ENCODE assay signal across 33 cellular contexts in the genomic region with DNA sequence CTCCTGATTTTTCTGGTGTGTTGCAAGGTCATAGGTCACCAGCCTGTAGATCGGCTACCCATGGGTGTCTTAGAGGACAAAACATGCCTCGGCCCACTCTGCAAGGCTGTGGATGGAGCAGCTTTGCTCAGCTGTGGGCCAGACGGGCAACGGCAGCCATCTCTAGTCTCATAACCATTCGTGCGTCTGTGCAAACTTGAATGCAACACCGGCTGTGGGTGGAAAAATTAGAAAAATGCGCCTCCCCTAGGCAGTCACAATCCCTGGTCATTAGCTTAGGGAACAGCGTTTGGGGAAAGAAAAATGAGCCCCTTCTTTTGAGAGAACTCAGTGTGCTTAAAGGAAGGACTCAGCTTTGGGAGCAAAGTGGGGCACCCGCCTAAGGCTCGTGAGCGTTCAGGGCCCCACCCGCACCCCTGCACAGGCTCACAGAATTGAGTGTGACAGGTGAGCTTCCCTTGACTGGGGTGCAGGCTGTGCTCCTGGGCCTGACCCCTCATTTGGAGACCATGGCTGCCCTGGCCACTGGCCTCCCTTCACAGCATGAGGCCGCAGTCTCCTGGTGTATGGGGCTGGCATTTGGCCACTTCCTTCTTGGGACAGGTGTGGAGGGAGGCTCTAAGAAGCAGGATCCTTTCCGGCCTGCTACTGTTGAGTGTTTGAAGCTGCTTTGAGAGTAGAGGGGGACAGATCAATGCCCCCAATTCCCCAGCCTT.
"Had no signal": no experiment of that assay in that cellular context is flagged by ENCODE, and none has a peak within 500 bp of the region (broad histone marks: within the 10 kb centered on the region; RNA-seq: fewer than 3 reads in every experiment).

No MANE protein-coding gene starts in this region.

- H3K4me3 ChIP-seq: cardiac muscle cell, PC-9 had no signal

- H2AFZ ChIP-seq: PC-9 had no signal

- DNase-seq: activated CD4-positive, alpha-beta memory T cell treated with anti-CD3 and anti-CD28 coated beads, Interleukin-2, amount 10 ng/mL, durations not matched to agents 7 days and 5 days; activated CD4-positive, alpha-beta T cell treated with anti-CD3 and anti-CD28 coated beads for 1 hour; activated CD4-positive, alpha-beta T cell treated with anti-CD3 and anti-CD28 coated beads for 48 hours; activated CD4-positive, CD25-positive, alpha-beta regulatory T cell; activated CD8-positive, alpha-beta memory T cell treated with anti-CD3 and anti-CD28 coated beads for 24 hours; activated CD8-positive, alpha-beta memory T cell treated with anti-CD3 and anti-CD28 coated beads, Interleukin-2, amount 10 ng/mL, durations not matched to agents 7 days and 5 days; activated CD8-positive, alpha-beta memory T cell treated with anti-CD3 and anti-CD28 coated beads, Interleukin-2, amount 50 U/mL, for 48 hours; activated effector memory CD4-positive, alpha-beta T cell treated with anti-CD3 and anti-CD28 coated beads, Interleukin-2, amount 50 U/mL, for 16 hours; activated naive CD4-positive, alpha-beta T cell; activated naive CD4-positive, alpha-beta T cell treated with anti-CD3 and anti-CD28 coated beads, Interleukin-2, amount 50 U/mL, for 16 hours; activated naive CD8-positive, alpha-beta T cell treated with anti-CD3 and anti-CD28 coated beads for 36 hours; activated T-cell treated with anti-CD3 and anti-CD28 coated beads, Interleukin-2, amount 50 U/mL, for 48 hours; amniotic stem cell; aorta; NCI-H1048; NCI-H1105 treated with DMSO at 0.1 percent for 48 hours; NCI-H1436; NCI-H1694 treated with DMSO at 0.1 percent for 48 hours; NCI-H2029; NCI-H345; NCI-H524 treated with DMSO at 0.1 percent for 48 hours; NK-92 treated with Interleukin-12 subunit alpha and Interleukin-12 subunit beta, amount 100 ng/mL, for 24 hours; PC-9; SIG-M5; SW 1271; T-helper 1 cell; T1000; WERI-Rb-1 had no signal

- H3K4me3 Mint-ChIP-seq: activated CD4-positive, alpha-beta memory T cell treated with anti-CD3 and anti-CD28 coated beads, Interleukin-2, amount 10 ng/mL, durations not matched to agents 7 days and 5 days; activated CD8-positive, alpha-beta memory T cell treated with anti-CD3 and anti-CD28 coated beads, Interleukin-2, amount 10 ng/mL, durations not matched to agents 7 days and 5 days; activated naive CD8-positive, alpha-beta T cell treated with anti-CD3 and anti-CD28 coated beads for 36 hours; central memory CD8-positive, alpha-beta T cell had no signal

- H3K4me1 Mint-ChIP-seq: activated CD4-positive, alpha-beta memory T cell treated with anti-CD3 and anti-CD28 coated beads, Interleukin-2, amount 10 ng/mL, durations not matched to agents 7 days and 5 days; activated CD8-positive, alpha-beta memory T cell treated with anti-CD3 and anti-CD28 coated beads, Interleukin-2, amount 10 ng/mL, durations not matched to agents 7 days and 5 days; activated naive CD8-positive, alpha-beta T cell treated with anti-CD3 and anti-CD28 coated beads for 36 hours; central memory CD8-positive, alpha-beta T cell had no signal

- H3K27me3 ChIP-seq: cardiac muscle cell had no signal

- H3K27me3 Mint-ChIP-seq: activated CD4-positive, alpha-beta memory T cell treated with anti-CD3 and anti-CD28 coated beads, Interleukin-2, amount 10 ng/mL, durations not matched to agents 7 days and 5 days; activated CD8-positive, alpha-beta memory T cell treated with anti-CD3 and anti-CD28 coated beads, Interleukin-2, amount 10 ng/mL, durations not matched to agents 7 days and 5 days; activated naive CD8-positive, alpha-beta T cell treated with anti-CD3 and anti-CD28 coated beads for 36 hours had no signal

- H3K27ac ChIP-seq: cardiac muscle cell, PC-9, RWPE1, WERI-Rb-1 had no signal

- H3K36me3 Mint-ChIP-seq: activated CD8-positive, alpha-beta memory T cell treated with anti-CD3 and anti-CD28 coated beads, Interleukin-2, amount 10 ng/mL, durations not matched to agents 7 days and 5 days; activated naive CD8-positive, alpha-beta T cell treated with anti-CD3 and anti-CD28 coated beads for 36 hours had no signal

- H3K27ac Mint-ChIP-seq: activated CD4-positive, alpha-beta memory T cell treated with anti-CD3 and anti-CD28 coated beads, Interleukin-2, amount 10 ng/mL, durations not matched to agents 7 days and 5 days; activated CD8-positive, alpha-beta memory T cell treated with anti-CD3 and anti-CD28 coated beads, Interleukin-2, amount 10 ng/mL, durations not matched to agents 7 days and 5 days; activated naive CD8-positive, alpha-beta T cell treated with anti-CD3 and anti-CD28 coated beads for 36 hours had no signal

- H3K9me3 Mint-ChIP-seq: activated CD4-positive, alpha-beta memory T cell treated with anti-CD3 and anti-CD28 coated beads, Interleukin-2, amount 10 ng/mL, durations not matched to agents 7 days and 5 days; activated naive CD8-positive, alpha-beta T cell treated with anti-CD3 and anti-CD28 coated beads for 36 hours; central memory CD8-positive, alpha-beta T cell had no signal

- H3K36me3 ChIP-seq: cardiac muscle cell had no signal

- FAIRE-seq: RCC 7860 had no signal

- H3K4me2 ChIP-seq: PC-9 had no signal

- ATAC-seq: activated CD8-positive, alpha-beta memory T cell treated with anti-CD3 and anti-CD28 coated beads, Interleukin-2, amount 10 ng/mL, durations not matched to agents 7 days and 5 days; Right ventricle myocardium inferior had no signal
